ENCODE assay signal across 8 cellular contexts in genomic region chrX:47623540-47624027, GRCh38. TPM values are rescaled to one million over a fixed set of nuclear protein-coding genes. Genes with fewer than 3 reads are reported as not detected.
DNase-seq lines count a peak whose midpoint lies in the region; ATAC-seq and TF ChIP-seq lines count a peak whose summit lies in the region.

No MANE protein-coding gene starts in this region.

- H3K4me1 Mint-ChIP-seq in activated naive CD8-positive, alpha-beta T cell treated with anti-CD3 and anti-CD28 coated beads, Interleukin-2, amount 50 U/mL, for 24 hours, result peaks cover 21% of the 10 kb centered on the region

- no peaks in the 10 kb centered on the region for H3F3A ChIP-seq in PC-9 (ENCODE audit: insufficient read depth, low read depth)

- H3K27ac ChIP-seq in HUES48 (ENCODE audit: low read depth, low read length) (no peak overlapping the region), PC-9 (no peak overlapping the region), heart left ventricle (no peak overlapping the region)

- intact Hi-C loops in PC-9 (cut with micrococcal nuclease; ENCODE audit: unreplicated experiment), result no loop called here
- intact Hi-C loops in heart left ventricle (cut with DNase I), result loop anchor here in 1 of 10 donors (10.0 kb wide), 1 partner anchor 59 kb away; the partner anchor contains the start of gene ARAF

- peak overlapping the region; percentile 18; the same call in 1 of the 2 replicates for H3K9ac ChIP-seq in HUES48 (ENCODE audit: low read depth, low read length)

- peak; percentile 61 for ATAC-seq in activated naive CD8-positive, alpha-beta T cell treated with anti-CD3 and anti-CD28 coated beads, Interleukin-2, amount 50 U/mL, for 24 hours
- peak in 3 of 4 donors; percentile 65 to 83 (median 68) for ATAC-seq in heart left ventricle
- no peak for ATAC-seq in HG03342 (IDR thresholded peaks at IDR 0.05; ENCODE audit: unreplicated experiment)
- ATAC-seq in GM19328 (IDR thresholded peaks at IDR 0.05; ENCODE audit: unreplicated experiment), result no peak

- no peak for TF ChIP-seq CTCF in AG10803 (conservative IDR thresholded peaks at IDR 0.05; ENCODE audit: low read length)
- TF ChIP-seq CTCF in PC-9 (conservative IDR thresholded peaks at IDR 0.05), result no peak
- no peak for TF ChIP-seq CTCF in heart left ventricle (IDR thresholded peaks at IDR 0.05)

- H2AFZ ChIP-seq in PC-9, result no peak overlapping the region

- POLR2A ChIA-PET in PC-9 (lab: Charles Lee; ENCODE audit: unreplicated experiment), result no interaction called here

- WGBS in heart left ventricle, 4 donors, result 0 to 38% (median 17%) methylated on average over 9 to 35 of the region's 35 CpGs

- H3K27ac Mint-ChIP-seq in activated naive CD8-positive, alpha-beta T cell treated with anti-CD3 and anti-CD28 coated beads, Interleukin-2, amount 50 U/mL, for 24 hours, result no peak overlapping the region

- H3K9me3 ChIP-seq in HUES48 (ENCODE audit: control insufficient read depth, insufficient read depth, low read length), result peaks cover 36% of the 10 kb centered on the region
- H3K9me3 ChIP-seq in PC-9 (ENCODE audit: insufficient read depth, low read depth), result no peaks in the 10 kb centered on the region
- H3K9me3 ChIP-seq in heart left ventricle, result no peaks in the 10 kb centered on the region

- peak overlapping the region; percentile 64 for H3K4me2 ChIP-seq in PC-9

- H3K36me3 ChIP-seq in HUES48 (ENCODE audit: control insufficient read depth, insufficient read depth, low read length), result no peaks in the 10 kb centered on the region
- no peaks in the 10 kb centered on the region for H3K36me3 ChIP-seq in PC-9 (ENCODE audit: low read depth)
- H3K36me3 ChIP-seq in heart left ventricle, result no peaks in the 10 kb centered on the region

- DNase-seq in AG10803 (ENCODE audit: low read depth) (peak; percentile 74), PC-9 (peak; percentile 35 to 46), heart left ventricle (peak; percentile 51 to 69 (median 61)), pons (ENCODE audit: low spot score) (peak; percentile 24)
- peak; percentile 34 for DNase-seq in activated naive CD8-positive, alpha-beta T cell treated with anti-CD3 and anti-CD28 coated beads, Interleukin-2, amount 50 U/mL, for 24 hours

- no peaks in the 10 kb centered on the region for H3K4me1 ChIP-seq in HUES48 (ENCODE audit: control insufficient read depth, insufficient read depth, low read length)
- no peaks in the 10 kb centered on the region for H3K4me1 ChIP-seq in PC-9 (replicated peaks; ENCODE audit: insufficient read depth)
- H3K4me1 ChIP-seq in heart left ventricle, result peaks cover 0 to 6% (median 0%) of the 10 kb centered on the region in 12 donors

- H3K79me2 ChIP-seq in PC-9 (ENCODE audit: low read depth), result no peaks in the 10 kb centered on the region

- TF ChIP-seq POLR2A in heart left ventricle (IDR thresholded peaks at IDR 0.05), result no peak

- CTCF ChIA-PET in PC-9 (lab: Charles Lee), result no interaction called here

- H3K27me3 ChIP-seq in HUES48 (ENCODE audit: control insufficient read depth, insufficient read depth, low read length) (no peaks in the 10 kb centered on the region), PC-9 (ENCODE audit: insufficient read depth, low read depth) (no peaks in the 10 kb centered on the region), heart left ventricle (peaks cover 0 to 9% (median 0%) of the 10 kb centered on the region in 9 donors)

- no peaks in the 10 kb centered on the region for H3K9me3 Mint-ChIP-seq in activated naive CD8-positive, alpha-beta T cell treated with anti-CD3 and anti-CD28 coated beads, Interleukin-2, amount 50 U/mL, for 24 hours

- H3K36me3 Mint-ChIP-seq in activated naive CD8-positive, alpha-beta T cell treated with anti-CD3 and anti-CD28 coated beads, Interleukin-2, amount 50 U/mL, for 24 hours (ENCODE audit: low read depth), result no peaks in the 10 kb centered on the region

- no peaks in the 10 kb centered on the region for H4K20me1 ChIP-seq in PC-9 (ENCODE audit: insufficient read depth)

- H3K4me3 ChIP-seq in AG10803 (ENCODE audit: low read length) (peak overlapping the region; percentile 42), HUES48 (ENCODE audit: low read depth, low read length) (peak overlapping the region; percentile 55), PC-9 (peak overlapping the region; percentile 35; the same call in 1 of the 2 replicates), heart left ventricle (peak overlapping the region in 7 of 12 donors; percentile 20 to 55 (median 35))

- H3K27me3 Mint-ChIP-seq in activated naive CD8-positive, alpha-beta T cell treated with anti-CD3 and anti-CD28 coated beads, Interleukin-2, amount 50 U/mL, for 24 hours, result no peaks in the 10 kb centered on the region

- BruUV-seq in PC-9 (replicated peaks; lab: Mats Ljungman, UMichigan), result no TSS peak

- peak overlapping the region; percentile 69 for H3K4me3 Mint-ChIP-seq in activated naive CD8-positive, alpha-beta T cell treated with anti-CD3 and anti-CD28 coated beads, Interleukin-2, amount 50 U/mL, for 24 hours

- H3K9me2 ChIP-seq in PC-9 (ENCODE audit: insufficient read depth), result no peaks in the 10 kb centered on the region

RNA-seq across cellular contexts. Expression of gene SYN1, which starts 3.9 kb away (rescaled TPM):
- total RNA-seq in PC-9 (2021) (not detected in 2 replicates), heart left ventricle (10 to 100 TPM in 5 of 9 donors, 1 to 10 TPM in 4; 7.1 to 20.5 (median 11.2) TPM)
- 10 to 100 TPM; 11.3 to 20.5 TPM for polyA plus RNA-seq in heart left ventricle

RNA-seq across cellular contexts. Expression of gene CFP, which starts 6.1 kb away (rescaled TPM):
- 0.48 and 0.53 TPM in 2 replicates for total RNA-seq in PC-9 (2021)
- 10 to 100 TPM in 2 of 9 donors, 1 to 10 TPM in 6, under 1 TPM in 1; 0.98 to 24.7 (median 1.9) TPM for total RNA-seq in heart left ventricle
- 1 to 10 TPM; 1.2 to 1.6 TPM for polyA plus RNA-seq in heart left ventricle

RNA-seq across cellular contexts. Expression of gene ELK1, which starts 26.8 kb away (rescaled TPM):
- total RNA-seq in PC-9 (2021), result 16.4 and 22.0 TPM in 2 replicates
- 10 to 100 TPM; 23.7 to 35.3 (median 29.7) TPM for total RNA-seq in heart left ventricle
- polyA plus RNA-seq in heart left ventricle, result 10 to 100 TPM in 1 of 2 donors, 1 to 10 TPM in 1; 9.9 to 67.2 TPM

RNA-seq across cellular contexts. Expression of gene UXT, which starts 35.4 kb away (rescaled TPM):
- total RNA-seq in PC-9 (2021) (46.0 and 53.8 TPM in 2 replicates), heart left ventricle (100 to 1,000 TPM in 3 of 9 donors, 10 to 100 TPM in 6; 74.4 to 132 (median 96.5) TPM)
- polyA plus RNA-seq in heart left ventricle, result 100 to 1,000 TPM; 113 to 193 TPM

RNA-seq across cellular contexts. Expression of gene TIMP1, which starts 41.3 kb away (rescaled TPM):
- 48.6 and 59.5 TPM in 2 replicates for total RNA-seq in PC-9 (2021)
- 100 to 1,000 TPM in 5 of 9 donors, 10 to 100 TPM in 4; 52.5 to 864 (median 177) TPM for total RNA-seq in heart left ventricle
- 100 to 1,000 TPM in 1 of 2 donors, 10 to 100 TPM in 1; 83.9 to 398 TPM for polyA plus RNA-seq in heart left ventricle

Comparison
In these comparisons a context has a peak if more than half of its experiments do, and no peak if none do; other contexts are left out.
1. DNase-seq: peak in every context shown above with its lines; median percentile 74 in AG10803; 61 in heart left ventricle; 40 in PC-9; 34 in activated naive CD8-positive, alpha-beta T cell treated with anti-CD3 and anti-CD28 coated beads, Interleukin-2, amount 50 U/mL, for 24 hours; 24 in pons.
2. ATAC-seq: peak in activated naive CD8-positive, alpha-beta T cell treated with anti-CD3 and anti-CD28 coated beads, Interleukin-2, amount 50 U/mL, for 24 hours (single experiment) and heart left ventricle (3 of 4); none in HG03342 (single experiment) and GM19328 (single experiment).
3. Peak in every context shown above with its lines, with median percentiles within 50 percentile points of each other: H3K4me3 ChIP-seq.